In genomic region chr15:88635343-88635742, GRCh38 we compare ENCODE assay signal across 11 cellular contexts. TPM values are rescaled to one million over a fixed set of nuclear protein-coding genes. Genes with fewer than 3 reads are reported as not detected.
DNase-seq lines count a peak whose midpoint lies in the region; ATAC-seq and TF ChIP-seq lines count a peak whose summit lies in the region.
"Had no signal": no experiment of that assay in that cellular context is flagged by ENCODE, and none has a peak within 500 bp of the region (broad histone marks: within the 10 kb centered on the region; RNA-seq: fewer than 3 reads in every experiment).

No MANE protein-coding gene starts in this region.

- peak overlapping the region; percentile 69 for H3K4me3 Mint-ChIP-seq in activated CD8-positive, alpha-beta memory T cell treated with anti-CD3 and anti-CD28 coated beads, Interleukin-2, amount 10 ng/mL, durations not matched to agents 7 days and 5 days
- peak overlapping the region; percentile 69 for H3K4me3 Mint-ChIP-seq in activated T-helper 2 cell treated with anti-CD3 and anti-CD28 coated beads, Interferon-gamma antibody, Interleukin-2, Interleukin-4, amounts not matched to agents 10 μg/mL and 5 μg/mL and 100 μg/mL, durations not matched to agents 14 hours and 24 hours and 36 hours (ENCODE audit: low read depth)
- H3K4me3 Mint-ChIP-seq in stimulated activated naive CD8-positive, alpha-beta T cell treated with anti-CD3 and anti-CD28 coated beads, Interleukin-15, amount 100 ng/mL, for 72 hours = peak overlapping the region in 1 of 2 donors; percentile 33
- no peak overlapping the region for H3K4me3 Mint-ChIP-seq in mesothelial cell of epicardium

- intact Hi-C loops in activated T-helper 2 cell treated with anti-CD3 and anti-CD28 coated beads, Interferon-gamma antibody, Interleukin-2, Interleukin-4, amounts not matched to agents 10 μg/mL and 5 μg/mL and 100 μg/mL, durations not matched to agents 14 hours and 24 hours and 36 hours (cut with micrococcal nuclease) = loop anchor here (1.0 kb wide), 1 partner anchor 11 kb away; no protein-coding TSS in a partner anchor
- intact Hi-C loops in ovary (cut with DNase I) = no loop called here

- DNase-seq in activated CD8-positive, alpha-beta memory T cell treated with anti-CD3 and anti-CD28 coated beads, Interleukin-2, amount 10 ng/mL, durations not matched to agents 7 days and 5 days = peak; percentile 73
- no peak for DNase-seq in activated CD8-positive, alpha-beta memory T cell treated with anti-CD3 and anti-CD28 coated beads, Interleukin-2, amount 50 U/mL, for 4 hours
- DNase-seq in activated T-helper 2 cell treated with anti-CD3 and anti-CD28 coated beads, Interferon-gamma antibody, Interleukin-2, Interleukin-4, amounts not matched to agents 10 μg/mL and 5 μg/mL and 100 μg/mL, durations not matched to agents 14 hours and 24 hours and 36 hours (ENCODE audit: low spot score) = no peak
- peak in 1 of 2 donors; percentile 47 for DNase-seq in stimulated activated naive CD8-positive, alpha-beta T cell treated with anti-CD3 and anti-CD28 coated beads, Interleukin-15, amount 100 ng/mL, for 72 hours
- no peak for DNase-seq in mesothelial cell of epicardium (ENCODE audit: low spot score in 2 of 2, unreplicated experiment in 2 of 2)
- DNase-seq in ovary = no peak
- no peak for DNase-seq in HK-2 (ENCODE audit: unreplicated experiment)
- DNase-seq: AML-193, NCI-H1048, substantia nigra had no signal

- H3K27ac ChIP-seq in ovary = no peak overlapping the region

- H3K9me3 ChIP-seq in ovary = no peaks in the 10 kb centered on the region

- H3K36me3 ChIP-seq in ovary = no peaks in the 10 kb centered on the region

- ATAC-seq in activated CD8-positive, alpha-beta memory T cell treated with anti-CD3 and anti-CD28 coated beads, Interleukin-2, amount 10 ng/mL, durations not matched to agents 7 days and 5 days = peak; percentile 26
- ATAC-seq in HG03097 (IDR thresholded peaks at IDR 0.05; ENCODE audit: low FRiP score, unreplicated experiment) = peak; percentile 38
- peak; percentile 39 for ATAC-seq in stimulated activated naive CD8-positive, alpha-beta T cell treated with anti-CD3 and anti-CD28 coated beads, Interleukin-15, amount 100 ng/mL, for 72 hours

- no peaks in the 10 kb centered on the region for H3K27me3 ChIP-seq in ovary

- CTCF ChIA-PET in activated CD8-positive, alpha-beta memory T cell treated with anti-CD3 and anti-CD28 coated beads, Interleukin-2, amount 10 ng/mL, durations not matched to agents 7 days and 5 days (lab: Charles Lee) = interaction anchor here (1.2 to 2.9 kb wide), 4 partner anchors 9 to 269 kb away, joined by 4 to 34 read pairs (median 8); partner anchors contain the start of gene AEN

- no peak for TF ChIP-seq POLR2A in ovary (IDR thresholded peaks at IDR 0.05)

- WGBS in ovary, 3 donors = 66 to 68% (median 68%) methylated on average over 6 of the region's 6 CpGs

- no peaks in the 10 kb centered on the region for H3K27me3 Mint-ChIP-seq in activated CD8-positive, alpha-beta memory T cell treated with anti-CD3 and anti-CD28 coated beads, Interleukin-2, amount 10 ng/mL, durations not matched to agents 7 days and 5 days
- no peaks in the 10 kb centered on the region for H3K27me3 Mint-ChIP-seq in activated T-helper 2 cell treated with anti-CD3 and anti-CD28 coated beads, Interferon-gamma antibody, Interleukin-2, Interleukin-4, amounts not matched to agents 10 μg/mL and 5 μg/mL and 100 μg/mL, durations not matched to agents 14 hours and 24 hours and 36 hours (ENCODE audit: low read depth)
- H3K27me3 Mint-ChIP-seq in stimulated activated naive CD8-positive, alpha-beta T cell treated with anti-CD3 and anti-CD28 coated beads, Interleukin-15, amount 100 ng/mL, for 72 hours = no peaks in the 10 kb centered on the region
- H3K27me3 Mint-ChIP-seq in mesothelial cell of epicardium (ENCODE audit: low read depth) = no peaks in the 10 kb centered on the region

- H3K27ac Mint-ChIP-seq in activated CD8-positive, alpha-beta memory T cell treated with anti-CD3 and anti-CD28 coated beads, Interleukin-2, amount 10 ng/mL, durations not matched to agents 7 days and 5 days = peak overlapping the region; percentile 99
- peak overlapping the region; percentile 94 for H3K27ac Mint-ChIP-seq in activated T-helper 2 cell treated with anti-CD3 and anti-CD28 coated beads, Interferon-gamma antibody, Interleukin-2, Interleukin-4, amounts not matched to agents 10 μg/mL and 5 μg/mL and 100 μg/mL, durations not matched to agents 14 hours and 24 hours and 36 hours
- H3K27ac Mint-ChIP-seq in stimulated activated naive CD8-positive, alpha-beta T cell treated with anti-CD3 and anti-CD28 coated beads, Interleukin-15, amount 100 ng/mL, for 72 hours = peak overlapping the region in 1 of 2 donors; percentile 81
- no peak overlapping the region for H3K27ac Mint-ChIP-seq in mesothelial cell of epicardium

- H3K4me3 ChIP-seq in ovary = no peak overlapping the region

- no peaks in the 10 kb centered on the region for H3K9me3 Mint-ChIP-seq in activated CD8-positive, alpha-beta memory T cell treated with anti-CD3 and anti-CD28 coated beads, Interleukin-2, amount 10 ng/mL, durations not matched to agents 7 days and 5 days (ENCODE audit: low read depth)
- H3K9me3 Mint-ChIP-seq in activated T-helper 2 cell treated with anti-CD3 and anti-CD28 coated beads, Interferon-gamma antibody, Interleukin-2, Interleukin-4, amounts not matched to agents 10 μg/mL and 5 μg/mL and 100 μg/mL, durations not matched to agents 14 hours and 24 hours and 36 hours = no peaks in the 10 kb centered on the region
- H3K9me3 Mint-ChIP-seq in stimulated activated naive CD8-positive, alpha-beta T cell treated with anti-CD3 and anti-CD28 coated beads, Interleukin-15, amount 100 ng/mL, for 72 hours = no peaks in the 10 kb centered on the region
- H3K9me3 Mint-ChIP-seq in mesothelial cell of epicardium = no peaks in the 10 kb centered on the region

- H3K4me1 ChIP-seq in ovary (ENCODE audit: insufficient read depth) = peaks cover 8% of the 10 kb centered on the region

- no peak for TF ChIP-seq EP300 in ovary (IDR thresholded peaks at IDR 0.05)

- H3K4me1 Mint-ChIP-seq in activated CD8-positive, alpha-beta memory T cell treated with anti-CD3 and anti-CD28 coated beads, Interleukin-2, amount 10 ng/mL, durations not matched to agents 7 days and 5 days = peaks cover 81% of the 10 kb centered on the region
- peaks cover 73% of the 10 kb centered on the region for H3K4me1 Mint-ChIP-seq in activated T-helper 2 cell treated with anti-CD3 and anti-CD28 coated beads, Interferon-gamma antibody, Interleukin-2, Interleukin-4, amounts not matched to agents 10 μg/mL and 5 μg/mL and 100 μg/mL, durations not matched to agents 14 hours and 24 hours and 36 hours (ENCODE audit: low read depth)
- peaks cover 95% of the 10 kb centered on the region for H3K4me1 Mint-ChIP-seq in stimulated activated naive CD8-positive, alpha-beta T cell treated with anti-CD3 and anti-CD28 coated beads, Interleukin-15, amount 100 ng/mL, for 72 hours
- peaks cover 6% of the 10 kb centered on the region for H3K4me1 Mint-ChIP-seq in mesothelial cell of epicardium

- peaks cover 57% of the 10 kb centered on the region for H3K36me3 Mint-ChIP-seq in activated CD8-positive, alpha-beta memory T cell treated with anti-CD3 and anti-CD28 coated beads, Interleukin-2, amount 10 ng/mL, durations not matched to agents 7 days and 5 days
- peaks cover 73% of the 10 kb centered on the region for H3K36me3 Mint-ChIP-seq in activated T-helper 2 cell treated with anti-CD3 and anti-CD28 coated beads, Interferon-gamma antibody, Interleukin-2, Interleukin-4, amounts not matched to agents 10 μg/mL and 5 μg/mL and 100 μg/mL, durations not matched to agents 14 hours and 24 hours and 36 hours (ENCODE audit: low read depth)
- peaks cover 17% of the 10 kb centered on the region for H3K36me3 Mint-ChIP-seq in mesothelial cell of epicardium

- TF ChIP-seq CTCF in mesothelial cell of epicardium (IDR thresholded peaks at IDR 0.05; ENCODE audit: unreplicated experiment) = no peak
- no peak for TF ChIP-seq CTCF in ovary (IDR thresholded peaks at IDR 0.05)

RNA-seq across cellular contexts. Expression of gene ISG20, which starts 3.5 kb away (rescaled TPM):
- total RNA-seq in activated CD8-positive, alpha-beta memory T cell treated with anti-CD3 and anti-CD28 coated beads, Interleukin-2, amount 10 ng/mL, durations not matched to agents 7 days and 5 days = 100 to 1,000 TPM; 155 to 379 TPM
- total RNA-seq in activated T-helper 2 cell treated with anti-CD3 and anti-CD28 coated beads, Interferon-gamma antibody, Interleukin-2, Interleukin-4, amounts not matched to agents 10 μg/mL and 5 μg/mL and 100 μg/mL, durations not matched to agents 14 hours and 24 hours and 36 hours = 36.3 and 38.0 TPM in 2 replicates
- total RNA-seq in mesothelial cell of epicardium (1.7 to 3.4 TPM (median 1.9 TPM) in 3 replicates), ovary (10 to 100 TPM in 6 of 7 donors, 1 to 10 TPM in 1; 7.2 to 58.6 (median 19.4) TPM)
- polyA plus RNA-seq in ovary = 10 to 100 TPM in 1 of 2 donors, under 1 TPM in 1; 0.88 to 11.5 TPM

RNA-seq across cellular contexts. Expression of gene AEN, which starts 14.2 kb away (rescaled TPM):
- total RNA-seq in activated CD8-positive, alpha-beta memory T cell treated with anti-CD3 and anti-CD28 coated beads, Interleukin-2, amount 10 ng/mL, durations not matched to agents 7 days and 5 days = 10 to 100 TPM; 55.7 to 57.4 TPM
- 52.9 and 54.3 TPM in 2 replicates for total RNA-seq in activated T-helper 2 cell treated with anti-CD3 and anti-CD28 coated beads, Interferon-gamma antibody, Interleukin-2, Interleukin-4, amounts not matched to agents 10 μg/mL and 5 μg/mL and 100 μg/mL, durations not matched to agents 14 hours and 24 hours and 36 hours
- total RNA-seq in mesothelial cell of epicardium (33.0 to 34.5 TPM (median 33.0 TPM) in 3 replicates), ovary (10 to 100 TPM; 11.3 to 27.1 (median 16.9) TPM)
- 1 to 10 TPM; 6.9 to 8.0 TPM for polyA plus RNA-seq in ovary
